15 cellular contexts compared by ENCODE assay signal in the genomic region with DNA sequence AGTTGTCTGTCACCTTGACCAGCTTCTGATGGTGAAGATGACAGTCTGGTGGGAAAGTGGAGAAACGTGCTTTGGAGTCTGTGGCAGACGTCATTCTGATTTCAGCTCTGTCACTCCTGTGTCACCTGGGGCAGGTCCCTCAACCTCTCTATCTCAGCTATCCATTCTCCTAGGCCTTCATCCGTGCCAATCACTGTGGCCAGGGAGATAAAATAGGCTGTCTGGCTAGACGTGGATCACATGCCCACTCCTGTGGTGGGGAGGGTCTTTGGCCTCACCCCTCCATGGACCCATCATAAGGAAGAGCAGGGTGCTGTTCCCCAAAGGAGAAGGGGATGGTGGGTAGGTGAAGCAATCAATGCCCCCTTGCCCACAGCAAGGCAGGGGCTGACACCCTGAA.
DNase-seq lines count a peak whose midpoint lies in the region; ATAC-seq, FAIRE-seq and TF ChIP-seq lines count a peak whose summit lies in the region.
"Had no signal": no experiment of that assay in that cellular context is flagged by ENCODE, and none has a peak within 500 bp of the region (broad histone marks: within the 10 kb centered on the region; RNA-seq: fewer than 3 reads in every experiment).

No MANE protein-coding gene starts in this region.

- H3K27ac ChIP-seq in IMR-90 (ENCODE audit: insufficient read depth, low read length) (no peak overlapping the region), H1 (ENCODE audit: low read depth, low read length) (no peak overlapping the region), neuronal stem cell (replicated peaks; ENCODE audit: low read length) (no peak overlapping the region)
- H3K27ac ChIP-seq: BLaER1 treated with 17β-estradiol and CSF1 and Interleukin-3, amounts not matched to agents 10 nM and 100 nM had no signal

- no peak overlapping the region for H2BK20ac ChIP-seq in IMR-90 (ENCODE audit: low read depth, low read length)
- no peak overlapping the region for H2BK20ac ChIP-seq in H1 (ENCODE audit: low read length)

- H4K8ac ChIP-seq in IMR-90 (ENCODE audit: low read depth in 2 of 2, low read length in 2 of 2): no peak overlapping the region
- no peak overlapping the region for H4K8ac ChIP-seq in H1 (ENCODE audit: extremely low read depth, insufficient read depth, low read length)
- H4K8ac ChIP-seq in neuronal stem cell (ENCODE audit: low read depth, low read length): no peak overlapping the region

- no peaks in the 10 kb centered on the region for H3K4me1 Mint-ChIP-seq in activated T-cell treated with anti-CD3 and anti-CD28 coated beads, Interleukin-2, amount 50 U/mL, for 24 hours (ENCODE audit: low read depth)
- H3K4me1 Mint-ChIP-seq: B cell had no signal

- ATAC-seq in IMR-90 (ENCODE audit: low read depth) (no peak), HG02970 (IDR thresholded peaks at IDR 0.05; ENCODE audit: low FRiP score, unreplicated experiment) (no peak)
- ATAC-seq: CD8-positive, alpha-beta T cell; HepG2 had no signal

- WGBS in IMR-90 (ENCODE audit: extremely low coverage in 2 of 2, insufficient read length in 1 of 2), 2 experiments: no CpG with 5 or more reads among the region's 4 CpGs
- 68% methylated on average over 4 of the region's 4 CpGs; no CpG with 5 or more reads in 1 of the 2 experiments for WGBS in H1 (ENCODE audit: extremely low coverage in 1 of 2, insufficient coverage in 1 of 2, insufficient read length in 1 of 2, insufficient replicate concordance in 2 of 2, low coverage in 1 of 2, low lambda C conversion rate in 2 of 2, missing lambda C conversion rate in 1 of 2), 2 experiments
- no CpG with 5 or more reads among the region's 4 CpGs for WGBS in neuronal stem cell (ENCODE audit: extremely low coverage in 2 of 2, insufficient read length in 2 of 2, insufficient replicate concordance in 1 of 2), 2 donors

- no peaks in the 10 kb centered on the region for H3K79me2 ChIP-seq in H1 (ENCODE audit: control insufficient read depth in 1 of 2, insufficient read depth in 2 of 2, low read length in 2 of 2)

- peaks cover 45% of the 10 kb centered on the region for H3K27me3 Mint-ChIP-seq in activated T-cell treated with anti-CD3 and anti-CD28 coated beads, Interleukin-2, amount 50 U/mL, for 24 hours

- POLR2A ChIA-PET in IMR-90 (lab: Charles Lee; ENCODE audit: unreplicated experiment): no interaction called here
- POLR2A ChIA-PET in H1 (lab: Charles Lee; ENCODE audit: partially characterized antibody): no interaction called here

- no peaks in the 10 kb centered on the region for H3K36me3 Mint-ChIP-seq in activated T-cell treated with anti-CD3 and anti-CD28 coated beads, Interleukin-2, amount 50 U/mL, for 24 hours (ENCODE audit: low read depth)
- H3K36me3 Mint-ChIP-seq: CD8-positive, alpha-beta T cell had no signal

- no peak overlapping the region for H2BK12ac ChIP-seq in H1 (ENCODE audit: low read depth, low read length)
- H2BK12ac ChIP-seq in neuronal stem cell (ENCODE audit: low read length): no peak overlapping the region

- H4K5ac ChIP-seq in IMR-90 (ENCODE audit: low read depth, low read length) (no peak overlapping the region), H1 (ENCODE audit: insufficient read length, low read depth, low read length) (no peak overlapping the region)

- no peak overlapping the region for H3K4me3 Mint-ChIP-seq in activated T-cell treated with anti-CD3 and anti-CD28 coated beads, Interleukin-2, amount 50 U/mL, for 24 hours
- H3K4me3 Mint-ChIP-seq: B cell; CD8-positive, alpha-beta T cell; H9 had no signal

- 0 out of 2 replicates have a peak, but pooled peaks cover 1% of the 10 kb centered on the region for H3K23me2 ChIP-seq in H1 (ENCODE audit: low read depth, low read length)

- BruUV-seq in IMR-90 (replicated peaks; lab: Mats Ljungman, UMichigan): no TSS peak

- no peak overlapping the region for H3K27ac Mint-ChIP-seq in activated T-cell treated with anti-CD3 and anti-CD28 coated beads, Interleukin-2, amount 50 U/mL, for 24 hours
- H3K27ac Mint-ChIP-seq: B cell; CD8-positive, alpha-beta T cell had no signal

- H2BK120ac ChIP-seq in IMR-90 (ENCODE audit: low read depth, low read length): no peak overlapping the region
- no peak overlapping the region for H2BK120ac ChIP-seq in H1 (replicated peaks; ENCODE audit: low read depth, low read length)
- no peak overlapping the region for H2BK120ac ChIP-seq in neuronal stem cell (ENCODE audit: low read depth, low read length)

- H3K56ac ChIP-seq in IMR-90 (ENCODE audit: extremely low read depth, insufficient read depth, low read length) (no peak overlapping the region), H1 (replicated peaks; ENCODE audit: insufficient read length, low read depth, low read length) (no peak overlapping the region)

- H3K36me3 ChIP-seq in IMR-90 (ENCODE audit: control insufficient read depth, insufficient read depth, low read length) (no peaks in the 10 kb centered on the region), H1 (ENCODE audit: control insufficient read depth in 2 of 4, insufficient read depth in 4 of 4, low read length in 3 of 4) (no peaks in the 10 kb centered on the region), neuronal stem cell (replicated peaks in 1 of 2; ENCODE audit: control insufficient read depth in 2 of 2, insufficient read depth in 2 of 2, low read length in 2 of 2) (no peaks in the 10 kb centered on the region)
- H3K36me3 ChIP-seq: BLaER1 treated with 17β-estradiol and CSF1 and Interleukin-3, amounts not matched to agents 10 nM and 100 nM had no signal

- H3K27me3 ChIP-seq in IMR-90 (ENCODE audit: control insufficient read depth, insufficient read depth, low read length) (peaks cover 17% of the 10 kb centered on the region), H1 (replicated peaks in 1 of 4; ENCODE audit: control insufficient read depth in 3 of 4, extremely low read depth in 1 of 4, insufficient read depth in 3 of 4, low read length in 3 of 4) (no peaks in the 10 kb centered on the region; a peak in 1 of 7 replicates), neuronal stem cell (ENCODE audit: control insufficient read depth in 3 of 3, insufficient read depth in 3 of 3, low read depth in 1 of 3, low read length in 3 of 3) (peaks cover 0 to 5% (median 2%) of the 10 kb centered on the region in 3 experiments)
- H3K27me3 ChIP-seq: BLaER1 treated with 17β-estradiol and CSF1 and Interleukin-3, amounts not matched to agents 10 nM and 100 nM had no signal

- dilution Hi-C loops in IMR-90 (cut with HindIII; ENCODE audit: low sequenced_read_pairs, unreplicated experiment): no loop called here

- no peak overlapping the region for H3K14ac ChIP-seq in IMR-90 (replicated peaks; ENCODE audit: low read depth, low read length)
- H3K14ac ChIP-seq in H1 (ENCODE audit: insufficient read length): no peak overlapping the region
- H3K14ac ChIP-seq in neuronal stem cell (ENCODE audit: low read length): no peak overlapping the region

- no peak overlapping the region for H2AK9ac ChIP-seq in IMR-90 (replicated peaks; ENCODE audit: low read depth, low read length, poor library complexity)

- TF ChIP-seq POLR2A in IMR-90 (IDR thresholded peaks at IDR 0.05; ENCODE audit: low read depth, low read length) (no peak), H1 (IDR thresholded peaks at IDR 0.05; ENCODE audit: control extremely low read depth in 1 of 2, low read depth in 2 of 2, low read length in 2 of 2) (no peak)

- H3K23ac ChIP-seq in IMR-90 (ENCODE audit: low read depth, low read length) (no peak overlapping the region), H1 (ENCODE audit: insufficient read length) (no peak overlapping the region), neuronal stem cell (ENCODE audit: low read depth, low read length, poor library complexity) (peak overlapping the region; percentile 31)

- FAIRE-seq in H1 (lab: Jason Lieb, UNC) (no peak), urothelium cell line (lab: Jason Lieb, UNC) (peak; percentile 5)
- FAIRE-seq: HepG2 had no signal

- H3K4me3 ChIP-seq in IMR-90 (ENCODE audit: insufficient read depth, low read depth, low read length) (no peak overlapping the region), H1 (ENCODE audit: extremely low read depth in 1 of 4, insufficient read depth in 2 of 4, low read depth in 3 of 4, low read length in 4 of 4) (no peak overlapping the region), neuronal stem cell (ENCODE audit: low read length in 2 of 2) (no peak overlapping the region)
- H3K4me3 ChIP-seq: BLaER1 treated with 17β-estradiol and CSF1 and Interleukin-3, amounts not matched to agents 10 nM and 100 nM had no signal

- TF ChIP-seq EP300 in H1 (IDR thresholded peaks at IDR 0.05; ENCODE audit: borderline replicate concordance in 1 of 2, low read depth in 2 of 2, low read length in 2 of 2): no peak

- DNase-seq in IMR-90: no peak
- no peak for DNase-seq in H1 (ENCODE audit: low read depth in 1 of 2, low spot score in 2 of 2)
- DNase-seq in neuronal stem cell (ENCODE audit: low spot score): no peak
- DNase-seq in urothelium cell line (ENCODE audit: low spot score): no peak
- no peak for DNase-seq in activated T-cell treated with anti-CD3 and anti-CD28 coated beads, Interleukin-2, amount 50 U/mL, for 24 hours
- DNase-seq: Calu3; CD8-positive, alpha-beta T cell; DMS79 treated with DMSO at 0.1 percent for 48 hours; GF-D8; GOT3; H9 had no signal

- H4K20me1 ChIP-seq in IMR-90 (ENCODE audit: insufficient read depth, low read length) (no peaks in the 10 kb centered on the region), H1 (replicated peaks in 1 of 2; ENCODE audit: control insufficient read depth in 1 of 2, insufficient read depth in 2 of 2, low read length in 2 of 2) (no peaks in the 10 kb centered on the region)
- H4K20me1 ChIP-seq: BLaER1 treated with 17β-estradiol and CSF1 and Interleukin-3, amounts not matched to agents 10 nM and 100 nM had no signal

- peaks cover 2% of the 10 kb centered on the region; the same call in 1 of the 2 replicates for H3K9me3 ChIP-seq in IMR-90 (ENCODE audit: control insufficient read depth, insufficient read depth, low read length)
- no peaks in the 10 kb centered on the region for H3K9me3 ChIP-seq in H1 (ENCODE audit: insufficient read depth in 2 of 2, low read depth in 1 of 2, low read length in 1 of 2)
- H3K9me3 ChIP-seq in neuronal stem cell (replicated peaks in 1 of 2; ENCODE audit: control insufficient read depth in 2 of 2, insufficient read depth in 1 of 2, low read depth in 1 of 2, low read length in 2 of 2): peaks cover 0 to 3% of the 10 kb centered on the region in 2 donors
- H3K9me3 ChIP-seq: BLaER1 treated with 17β-estradiol and CSF1 and Interleukin-3, amounts not matched to agents 10 nM and 100 nM had no signal

- H3K4me2 ChIP-seq in IMR-90 (ENCODE audit: low read depth, low read length): no peak overlapping the region
- H3K4me2 ChIP-seq in H1 (ENCODE audit: insufficient read depth in 1 of 2, low read depth in 2 of 2, low read length in 2 of 2): no peak overlapping the region
- H3K4me2 ChIP-seq in neuronal stem cell (ENCODE audit: insufficient read depth, low read length, poor library complexity, severe bottlenecking): no peak overlapping the region
- H3K4me2 ChIP-seq: BLaER1 treated with 17β-estradiol and CSF1 and Interleukin-3, amounts not matched to agents 10 nM and 100 nM had no signal

- H3K9ac ChIP-seq in IMR-90 (ENCODE audit: low read depth, low read length) (no peak overlapping the region), H1 (replicated peaks in 1 of 4; ENCODE audit: extremely low read depth in 1 of 4, low read depth in 3 of 4, low read length in 3 of 4) (no peak overlapping the region), neuronal stem cell (ENCODE audit: low read depth, low read length, poor library complexity) (peak overlapping the region; percentile 65)
- H3K9ac ChIP-seq: BLaER1 treated with 17β-estradiol and CSF1 and Interleukin-3, amounts not matched to agents 10 nM and 100 nM had no signal

- TF ChIP-seq RAD21 in IMR-90 (IDR thresholded peaks at IDR 0.05; ENCODE audit: low read length) (no peak), H1 (IDR thresholded peaks at IDR 0.05 in 1 of 2, conservative IDR thresholded peaks at IDR 0.05 in 1 of 2; ENCODE audit: low read depth in 2 of 2, low read length in 2 of 2) (no peak)

- H3K4ac ChIP-seq in IMR-90 (ENCODE audit: low read depth, low read length) (no peak overlapping the region), H1 (replicated peaks; ENCODE audit: insufficient read length, low read depth, low read length) (no peak overlapping the region), neuronal stem cell (ENCODE audit: low read length) (no peak overlapping the region)

- no peaks in the 10 kb centered on the region for H3K9me1 ChIP-seq in IMR-90 (ENCODE audit: insufficient read depth, low read length)

- intact Hi-C loops in IMR-90 (cut with micrococcal nuclease): no loop called here

- H2BK15ac ChIP-seq in IMR-90 (ENCODE audit: low read depth, low read length): no peak overlapping the region
- no peak overlapping the region for H2BK15ac ChIP-seq in H1 (ENCODE audit: low read length)
- no peak overlapping the region for H2BK15ac ChIP-seq in neuronal stem cell (ENCODE audit: low read length)

- H3K4me1 ChIP-seq in IMR-90 (ENCODE audit: control insufficient read depth, insufficient read depth, low read length) (no peaks in the 10 kb centered on the region), H1 (replicated peaks in 1 of 4; ENCODE audit: control insufficient read depth in 3 of 4, insufficient read depth in 4 of 4, low read length in 3 of 4) (no peaks in the 10 kb centered on the region), neuronal stem cell (ENCODE audit: control insufficient read depth in 2 of 2, insufficient read depth in 1 of 2, low read depth in 1 of 2, low read length in 2 of 2) (peaks cover 0 to under 1% of the 10 kb centered on the region in 2 donors)

- no peak overlapping the region for H2AFZ ChIP-seq in IMR-90 (replicated peaks; ENCODE audit: low read length, poor library complexity)
- H2AFZ ChIP-seq in H1 (ENCODE audit: low read length): no peak overlapping the region
- H2AFZ ChIP-seq in neuronal stem cell (ENCODE audit: low read length): no peak overlapping the region

- in situ Hi-C loops in IMR-90 (cut with MboI; ENCODE audit: low sequenced_read_pairs): no loop called here

- TF ChIP-seq CTCF in IMR-90 (conservative IDR thresholded peaks at IDR 0.05; ENCODE audit: low read depth, low read length) (no peak), H1 (IDR thresholded peaks at IDR 0.05; ENCODE audit: control extremely low read depth in 1 of 3, insufficient read depth in 1 of 3, low read depth in 1 of 3, low read length in 3 of 3) (no peak)

- H3K79me1 ChIP-seq in IMR-90 (ENCODE audit: low read depth in 1 of 2, low read length in 2 of 2) (no peaks in the 10 kb centered on the region), H1 (ENCODE audit: low read depth, low read length) (no peaks in the 10 kb centered on the region), neuronal stem cell (ENCODE audit: low read depth, low read length) (no peaks in the 10 kb centered on the region)

- H2AK5ac ChIP-seq in IMR-90 (ENCODE audit: low read depth, low read length) (no peak overlapping the region), H1 (ENCODE audit: low read depth, low read length) (no peak overlapping the region), neuronal stem cell (ENCODE audit: low read depth, low read length) (peak overlapping the region; percentile 58)

- H4K91ac ChIP-seq in IMR-90 (ENCODE audit: insufficient read depth, low read depth, low read length) (no peak overlapping the region), H1 (replicated peaks; ENCODE audit: insufficient read length, low read length) (no peak overlapping the region), neuronal stem cell (ENCODE audit: low read depth, low read length, poor library complexity) (peak overlapping the region; percentile 5)

- CTCF ChIA-PET in IMR-90 (lab: Yijun Ruan, JAX): interaction anchor here (1.2 kb wide), 1 partner anchor 19 kb away, joined by 3 read pairs; no protein-coding TSS in a partner anchor
- CTCF ChIA-PET in H1 (lab: Charles Lee; ENCODE audit: partially characterized antibody): interaction anchor here (0.7 to 1.9 kb wide), 3 partner anchors 21 to 248 kb away, joined by 3 to 4 read pairs (median 3); no protein-coding TSS in a partner anchor

- H2BK5ac ChIP-seq in IMR-90 (ENCODE audit: low read depth, low read length, poor library complexity, severe bottlenecking) (peak overlapping the region; percentile 2), H1 (ENCODE audit: low read depth, low read length) (peak overlapping the region; percentile 75; the same call in 1 of the 2 replicates), neuronal stem cell (ENCODE audit: low read length) (no peak overlapping the region)

- no peaks in the 10 kb centered on the region for H3K9me3 Mint-ChIP-seq in activated T-cell treated with anti-CD3 and anti-CD28 coated beads, Interleukin-2, amount 50 U/mL, for 24 hours
- H3K9me3 Mint-ChIP-seq: CD8-positive, alpha-beta T cell; H9 had no signal

- H3K18ac ChIP-seq in IMR-90 (ENCODE audit: low read depth, low read length) (no peak overlapping the region), H1 (ENCODE audit: extremely low read depth, low read length) (no peak overlapping the region), neuronal stem cell (ENCODE audit: low read length) (no peak overlapping the region)
